Comparison of ENCODE assay signal across 22 cellular contexts in the genomic region with DNA sequence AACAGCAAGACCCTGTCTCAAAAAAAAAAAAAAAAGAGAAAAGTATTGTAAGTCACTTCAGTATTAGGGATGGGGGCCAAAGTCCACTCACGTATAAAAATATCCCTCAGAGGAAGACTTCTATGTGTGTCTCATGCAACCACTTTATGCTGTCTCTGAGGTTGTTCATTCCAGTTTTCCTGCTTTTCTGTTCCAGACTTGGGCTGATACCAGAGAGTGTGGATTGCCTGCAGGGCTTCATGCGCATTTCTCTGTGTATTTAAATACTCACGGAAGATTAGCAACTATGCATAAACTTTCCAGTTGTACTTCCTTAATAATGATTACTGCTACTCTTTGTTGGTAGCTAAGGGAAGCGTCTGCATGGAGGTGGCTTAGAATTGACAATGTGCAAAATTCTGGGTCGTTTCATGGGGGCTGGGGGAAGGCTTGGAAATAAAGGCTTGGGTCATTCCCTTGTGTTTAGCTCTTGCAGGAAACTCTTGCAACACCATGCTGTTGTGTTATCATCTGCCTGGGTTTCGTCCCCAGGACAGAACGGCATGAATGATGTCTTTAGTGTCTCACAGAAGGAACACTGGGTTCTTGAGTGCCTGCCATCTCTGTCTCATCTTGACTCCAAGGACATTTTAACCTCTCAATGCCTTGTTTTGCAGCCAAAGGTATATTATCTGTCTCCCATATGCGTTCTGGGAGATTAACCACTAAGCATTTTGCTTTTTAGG. TPM values are rescaled to one million over a fixed set of nuclear protein-coding genes. Genes with fewer than 3 reads are reported as not detected.
DNase-seq lines count a peak whose midpoint lies in the region; ATAC-seq, FAIRE-seq and TF ChIP-seq lines count a peak whose summit lies in the region.
"Had no signal": no experiment of that assay in that cellular context is flagged by ENCODE, and none has a peak within 500 bp of the region (broad histone marks: within the 10 kb centered on the region; RNA-seq: fewer than 3 reads in every experiment).

No MANE protein-coding gene starts in this region.

- H3K27ac ChIP-seq in left ventricle myocardium inferior (replicated peaks), result peak overlapping the region; percentile 36
- H3K27ac ChIP-seq: dorsolateral prefrontal cortex had no signal

- H3K36me3 ChIP-seq in HAP-1 (replicated peaks) (no peaks in the 10 kb centered on the region), bronchial epithelial cell (ENCODE audit: control insufficient read depth, insufficient read depth, low read length) (peaks cover 2% of the 10 kb centered on the region), left ventricle myocardium inferior (peaks cover 7% of the 10 kb centered on the region)

- no peak for TF ChIP-seq CTCF in bronchial epithelial cell (IDR thresholded peaks at IDR 0.05; ENCODE audit: insufficient read depth, low read length, severe bottlenecking)
- no peak for TF ChIP-seq CTCF in left ventricle myocardium inferior (IDR thresholded peaks at IDR 0.05; ENCODE audit: borderline replicate concordance)

- DNase-seq in HAP-1 (ENCODE audit: low spot score in 2 of 2) (peak; percentile 33 to 47), bronchial epithelial cell (ENCODE audit: low read depth) (no peak), left ventricle myocardium inferior (no peak), sciatic nerve (ENCODE audit: low spot score) (no peak), HT-29 (ENCODE audit: low spot score) (no peak)
- DNase-seq: activated CD8-positive, alpha-beta T cell treated with anti-CD3 and anti-CD28 coated beads for 36 hours; activated naive CD4-positive, alpha-beta T cell treated with anti-CD3 and anti-CD28 coated beads, Interleukin-2, amount 50 U/mL, for 16 hours; activated T-cell treated with anti-CD3 and anti-CD28 coated beads, Interleukin-2, amount 50 U/mL, for 24 hours; dorsolateral prefrontal cortex; erythroblast; H7; IMR-90; kidney glomerular epithelial cell; mucosa of descending colon; NCI-H2029; NCI-H446 treated with DMSO at 0.1 percent for 48 hours; retina; stimulated activated naive CD8-positive, alpha-beta T cell treated with anti-CD3 and anti-CD28 coated beads, Interleukin-15, Interleukin-2, amounts not matched to agents 100 U/mL and 50 U/mL, for 24 hours had no signal

- in situ Hi-C loops in HAP-1 (cut with MboI; ENCODE audit: low sequenced_read_pairs), result no loop called here

- intact Hi-C loops in left ventricle myocardium inferior (cut with micrococcal nuclease) (no loop called here), sciatic nerve (cut with DNase I) (loop anchor here (2.0 kb wide), 1 partner anchor 54 kb away; the partner anchor contains the start of gene KIAA1217)

- no peaks in the 10 kb centered on the region for H3K27me3 ChIP-seq in HAP-1 (ENCODE audit: low read depth)
- H3K27me3 ChIP-seq in bronchial epithelial cell (ENCODE audit: control insufficient read depth, insufficient read depth, low read length), result no peaks in the 10 kb centered on the region
- no peaks in the 10 kb centered on the region for H3K27me3 ChIP-seq in left ventricle myocardium inferior (ENCODE audit: low read depth)

- peaks cover 15% of the 10 kb centered on the region for H3K4me1 ChIP-seq in HAP-1
- peaks cover 69% of the 10 kb centered on the region for H3K4me1 ChIP-seq in left ventricle myocardium inferior

- FAIRE-seq in bronchial epithelial cell (lab: Jason Lieb, UNC), result peak; percentile 82
- FAIRE-seq: GM18507 had no signal

- H3K4me3 ChIP-seq in HAP-1 (no peak overlapping the region), bronchial epithelial cell (ENCODE audit: low read depth, low read length) (no peak overlapping the region), left ventricle myocardium inferior (no peak overlapping the region)
- H3K4me3 ChIP-seq: dorsolateral prefrontal cortex, mucosa of descending colon had no signal

- no peaks in the 10 kb centered on the region for H3K9me3 ChIP-seq in HAP-1
- no peaks in the 10 kb centered on the region for H3K9me3 ChIP-seq in left ventricle myocardium inferior (replicated peaks)
- H3K9me3 ChIP-seq: mucosa of descending colon had no signal

- peak; percentile 88 for ATAC-seq in sciatic nerve
- no peak for ATAC-seq in GM21737 (IDR thresholded peaks at IDR 0.05; ENCODE audit: unreplicated experiment)
- no peak for ATAC-seq in GM18519 (IDR thresholded peaks at IDR 0.05; ENCODE audit: low FRiP score, unreplicated experiment)
- no peak for ATAC-seq in GM21576 (IDR thresholded peaks at IDR 0.05; ENCODE audit: unreplicated experiment)
- ATAC-seq: activated CD8-positive, alpha-beta T cell treated with anti-CD3 and anti-CD28 coated beads for 36 hours; mucosa of descending colon; stimulated activated naive CD8-positive, alpha-beta T cell treated with anti-CD3 and anti-CD28 coated beads, Interleukin-15, Interleukin-2, amounts not matched to agents 100 U/mL and 50 U/mL, for 24 hours had no signal

RNA-seq across cellular contexts. Expression of gene KIAA1217, which starts 54.2 kb away (rescaled TPM):
- total RNA-seq in bronchial epithelial cell (3.4 and 4.9 TPM in 2 replicates), left ventricle myocardium inferior (30.2 TPM), sciatic nerve (84.6 TPM)
- 9.4 and 9.6 TPM in 2 replicates for total RNA-seq in HT-29 (2014; rRNA removed; shearing (Covaris generic))

Comparison
In these comparisons a context has a peak if more than half of its experiments do, and no peak if none do; other contexts are left out.
1. DNase-seq: peak in HAP-1 (2 of 2); none in bronchial epithelial cell (single experiment), left ventricle myocardium inferior (single experiment), sciatic nerve (single experiment) and HT-29 (single experiment).